In the genomic region with DNA sequence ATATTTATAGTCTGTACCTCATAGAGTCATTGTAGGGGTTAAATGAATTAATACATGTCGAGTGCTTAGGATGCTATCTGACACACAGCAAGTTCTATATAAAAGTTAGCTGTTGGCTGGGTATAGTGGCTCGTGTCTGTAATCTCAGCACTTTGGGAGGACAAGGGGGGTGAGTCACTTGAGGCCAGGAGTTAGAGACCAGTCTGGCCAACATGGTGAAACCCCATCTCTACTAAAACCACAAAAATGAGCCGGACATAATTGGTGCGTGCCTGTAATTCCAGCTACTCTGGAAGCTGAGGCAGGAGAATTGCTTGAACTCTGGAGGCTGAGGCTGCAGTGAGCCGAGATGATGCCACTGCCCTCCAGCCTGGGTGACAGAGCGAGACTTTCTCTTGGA, we compare ENCODE assay signal across 13 cellular contexts.
DNase-seq lines count a peak whose midpoint lies in the region; ATAC-seq and TF ChIP-seq lines count a peak whose summit lies in the region.
"Had no signal": no experiment of that assay in that cellular context is flagged by ENCODE, and none has a peak within 500 bp of the region (broad histone marks: within the 10 kb centered on the region; RNA-seq: fewer than 3 reads in every experiment).

No MANE protein-coding gene starts in this region.

- H3K4me3 ChIP-seq in astrocyte of the cerebellum (ENCODE audit: low read depth, low read length): no peak overlapping the region
- H3K4me3 ChIP-seq: colonic mucosa, esophagus muscularis mucosa had no signal

- ATAC-seq in HG03378 (IDR thresholded peaks at IDR 0.05; ENCODE audit: unreplicated experiment) (no peak), GM19023 (IDR thresholded peaks at IDR 0.05; ENCODE audit: unreplicated experiment) (no peak)

- no peak overlapping the region for H3K27ac ChIP-seq in substantia nigra (ENCODE audit: low read depth, low read length, poor library complexity, severe bottlenecking)
- H3K27ac ChIP-seq: colonic mucosa, esophagus muscularis mucosa had no signal

- in situ Hi-C loops in astrocyte of the cerebellum (cut with HindIII; ENCODE audit: low sequenced_read_pairs): no loop called here

- peak; percentile 43 for DNase-seq in AG08395 (ENCODE audit: low spot score)
- DNase-seq in HS-27A (ENCODE audit: low read depth): peak; percentile 64
- peak; percentile 78 for DNase-seq in astrocyte of the cerebellum (ENCODE audit: low read depth)
- DNase-seq in kidney glomerular epithelial cell (lab: John Stamatoyannopoulos, UW): peak; percentile 84
- no peak for DNase-seq in NCI-H345 (lab: John Stamatoyannopoulos, UW)
- no peak for DNase-seq in substantia nigra (lab: John Stamatoyannopoulos, UW)
- DNase-seq: activated naive CD8-positive, alpha-beta T cell treated with anti-CD3 and anti-CD28 coated beads for 36 hours; colonic mucosa; DMS153; NCI-H510A treated with DMSO at 0.1 percent for 48 hours had no signal

- TF ChIP-seq CTCF in astrocyte of the cerebellum (IDR thresholded peaks at IDR 0.05; ENCODE audit: low read depth, low read length, missing control alignments): no peak

Comparison
In these comparisons a context has a peak if more than half of its experiments do, and no peak if none do; other contexts are left out.
1. DNase-seq: peak in AG08395 (single experiment), HS-27A (single experiment), astrocyte of the cerebellum (single experiment) and kidney glomerular epithelial cell (single experiment); none in NCI-H345 (single experiment) and substantia nigra (0 of 49).